ENCODE assay signal across 9 cellular contexts in the genomic region with DNA sequence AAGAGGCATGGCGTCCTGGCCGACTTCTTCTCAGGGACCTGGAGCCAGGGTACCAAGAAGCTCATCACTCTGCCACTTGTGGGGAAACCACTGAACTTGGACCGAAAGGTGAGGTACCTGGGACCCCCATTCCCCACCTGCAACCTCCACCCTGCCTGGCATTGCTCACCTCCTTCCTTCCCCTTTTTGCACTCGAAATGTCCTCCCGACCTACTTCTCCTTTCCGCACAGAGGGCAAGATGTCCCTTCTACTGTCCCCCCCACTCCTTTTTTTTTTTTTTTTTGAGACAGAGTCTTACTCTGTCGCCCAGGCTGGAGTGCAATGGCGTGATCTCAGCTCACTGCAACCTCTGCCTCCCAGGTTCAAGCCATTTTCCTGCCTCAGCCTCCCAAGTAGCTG. TPM values are rescaled to one million over a fixed set of nuclear protein-coding genes. Genes with fewer than 3 reads are reported as not detected.
"Had no signal": no experiment of that assay in that cellular context is flagged by ENCODE, and none has a peak within 500 bp of the region (broad histone marks: within the 10 kb centered on the region; RNA-seq: fewer than 3 reads in every experiment).

No MANE protein-coding gene starts in this region.

RNA-seq across cellular contexts. Expression of a gene that starts 42.4 kb away (rescaled TPM):
- total RNA-seq: activated CD4-positive, alpha-beta T cell treated with anti-CD3 and anti-CD28 coated beads for 36 hours; activated CD4-positive, alpha-beta T cell treated with anti-CD3 and anti-CD28 coated beads, Interleukin-2, amount 10 ng/mL, durations not matched to agents 7 days and 5 days; activated CD8-positive, alpha-beta T cell treated with anti-CD3 and anti-CD28 coated beads, Interleukin-2, amount 10 ng/mL, durations not matched to agents 7 days and 5 days; activated naive CD8-positive, alpha-beta T cell treated with anti-CD3 and anti-CD28 coated beads, Interleukin-2, amount 10 ng/mL, durations not matched to agents 7 days and 5 days; activated T-helper 2 cell treated with anti-CD3 and anti-CD28 coated beads, Interferon-gamma antibody, Interleukin-2, Interleukin-4, amounts not matched to agents 10 μg/mL and 5 μg/mL and 100 μg/mL, durations not matched to agents 14 hours and 24 hours and 36 hours; ascending aorta; chondrocyte; Right ventricle myocardium inferior had no signal
- polyA plus RNA-seq: cardiac muscle cell had no signal
